ENCODE assay signal across 8 cellular contexts in the genomic region with DNA sequence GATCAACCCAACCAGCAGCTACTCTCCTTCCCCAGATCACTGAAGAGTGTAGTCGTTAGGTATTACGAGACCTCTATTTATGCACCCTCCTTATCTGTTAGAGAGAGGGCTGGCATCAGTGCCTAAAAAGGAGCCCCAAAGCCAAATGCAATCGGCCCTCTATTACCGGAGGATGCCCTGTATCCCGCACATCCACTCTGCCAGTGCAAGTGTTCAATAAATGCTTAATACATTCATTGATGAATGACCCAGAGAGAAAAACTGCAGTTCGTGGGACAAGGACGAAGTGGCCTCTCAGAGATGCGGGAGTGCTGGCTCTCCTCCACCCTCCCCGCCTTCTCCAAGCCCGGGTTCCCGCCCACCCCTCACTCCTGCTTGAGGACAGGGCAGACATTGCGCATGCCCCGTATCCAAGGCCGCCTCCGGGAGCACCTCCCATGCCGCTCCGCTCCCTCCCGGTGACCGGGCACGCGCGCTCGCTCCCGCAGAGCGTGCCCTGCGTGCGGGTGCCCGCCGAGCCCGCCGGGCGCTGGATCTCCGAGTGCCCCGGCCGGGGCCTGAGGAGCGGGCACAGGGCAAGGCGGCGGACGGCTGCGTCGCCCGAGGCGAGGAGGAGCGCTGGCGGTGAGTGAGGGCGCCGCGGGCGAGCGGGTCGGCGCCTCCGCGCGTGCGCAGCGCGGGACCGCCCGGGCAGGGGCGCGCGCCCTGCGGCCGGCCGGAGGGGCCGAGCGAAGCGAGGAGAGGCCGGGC. TPM values are rescaled to one million over a fixed set of nuclear protein-coding genes. Genes with fewer than 3 reads are reported as not detected.
DNase-seq lines count a peak whose midpoint lies in the region; ATAC-seq and TF ChIP-seq lines count a peak whose summit lies in the region.

No MANE protein-coding gene starts in this region.

- H3K4me1 ChIP-seq in adipocyte (ENCODE audit: control insufficient read depth, insufficient read depth, low read length) (peaks cover 16% of the 10 kb centered on the region), heart right ventricle (peaks cover 0 to 42% (median 27%) of the 10 kb centered on the region in 9 donors)

- peak in 1 of 9 donors; percentile 18 for TF ChIP-seq CTCF in heart right ventricle (IDR thresholded peaks at IDR 0.05)
- no peak for TF ChIP-seq CTCF in osteocyte (IDR thresholded peaks at IDR 0.05)

- ATAC-seq in GM21390 (IDR thresholded peaks at IDR 0.05; ENCODE audit: unreplicated experiment) (peak; percentile 64), heart right ventricle (peak; percentile 92 to 99 (median 96))

- no peaks in the 10 kb centered on the region for H3K9me3 ChIP-seq in adipocyte (ENCODE audit: control insufficient read depth, low read length)
- H3K9me3 ChIP-seq in heart right ventricle: no peaks in the 10 kb centered on the region

- H3K27me3 ChIP-seq in adipocyte (replicated peaks; ENCODE audit: control insufficient read depth, insufficient read depth, low read length): no peaks in the 10 kb centered on the region
- no peaks in the 10 kb centered on the region for H3K27me3 ChIP-seq in heart right ventricle

- intact Hi-C loops in heart right ventricle (cut with DNase I): loop anchor here in 3 of 10 donors (10.0 kb wide), 3 partner anchors 216 to 1456 kb away; a partner anchor contains a TSS

- H3K27ac Mint-ChIP-seq in osteocyte (ENCODE audit: unreplicated experiment): peak overlapping the region; percentile 32

- no peaks in the 10 kb centered on the region for H3K9me3 Mint-ChIP-seq in osteocyte (ENCODE audit: unreplicated experiment)

- peaks cover 4% of the 10 kb centered on the region for H3K27me3 Mint-ChIP-seq in osteocyte (ENCODE audit: unreplicated experiment)

- DNase-seq in CMK (ENCODE audit: low read depth): peak; percentile 85
- peak; percentile 84 for DNase-seq in KG1 (lab: John Stamatoyannopoulos, UW)
- peak; percentile 90 for DNase-seq in RKO (ENCODE audit: low spot score)
- DNase-seq in adipocyte (ENCODE audit: low read depth): peak; percentile 96
- peak; percentile 90 to 92 for DNase-seq in heart right ventricle
- peak; percentile 97 for DNase-seq in osteocyte (ENCODE audit: extremely low spot score, unreplicated experiment)
- DNase-seq in ureter (ENCODE audit: low spot score): peak; percentile 88

- H3K4me3 ChIP-seq in adipocyte (ENCODE audit: low read length) (peak overlapping the region; percentile 84), heart right ventricle (peak overlapping the region; percentile 45 to 94 (median 75))

- H3K36me3 Mint-ChIP-seq in osteocyte (ENCODE audit: unreplicated experiment): no peaks in the 10 kb centered on the region

- peaks cover 28% of the 10 kb centered on the region for H3K4me1 Mint-ChIP-seq in osteocyte (ENCODE audit: unreplicated experiment)

- H3K4me3 Mint-ChIP-seq in osteocyte (ENCODE audit: unreplicated experiment): peak overlapping the region; percentile 76

- peak overlapping the region; percentile 82 for H3K9ac ChIP-seq in adipocyte (ENCODE audit: low read length)

- WGBS in heart right ventricle, 2 donors: 0 to 1% methylated on average over 68 to 70 of the region's 70 CpGs

- H3K36me3 ChIP-seq in adipocyte (ENCODE audit: control insufficient read depth, insufficient read depth, low read length, severe bottlenecking) (no peaks in the 10 kb centered on the region), heart right ventricle (no peaks in the 10 kb centered on the region)

- H3K27ac ChIP-seq in heart right ventricle: peak overlapping the region; percentile 77 to 97 (median 94)

RNA-seq across cellular contexts. Expression of a gene that starts 27.2 kb away (rescaled TPM):
- total RNA-seq in heart right ventricle (10 to 100 TPM; 21.4 to 29.8 (median 23.8) TPM), osteocyte (25.1 and 29.7 TPM in 2 replicates), ureter (42.5 TPM)
- polyA plus RNA-seq in heart right ventricle: 10 to 100 TPM; 10.2 to 10.7 TPM

Comparison
In these comparisons a context has a peak if more than half of its experiments do, and no peak if none do; other contexts are left out.
1. Peak in every context shown above with its lines: DNase-seq, ATAC-seq, H3K4me3 ChIP-seq and H3K27ac ChIP-seq.